Comparison of ENCODE assay signal across 9 cellular contexts in genomic region chr12:68406134-68406576, GRCh38.
DNase-seq lines count a peak whose midpoint lies in the region; ATAC-seq, FAIRE-seq and TF ChIP-seq lines count a peak whose summit lies in the region.
"Had no signal": no experiment of that assay in that cellular context is flagged by ENCODE, and none has a peak within 500 bp of the region (broad histone marks: within the 10 kb centered on the region; RNA-seq: fewer than 3 reads in every experiment).

No MANE protein-coding gene starts in this region.

- H3K27me3 ChIP-seq in H1 (replicated peaks in 1 of 4; ENCODE audit: control insufficient read depth in 3 of 4, extremely low read depth in 1 of 4, insufficient read depth in 3 of 4, low read length in 3 of 4) (no peaks in the 10 kb centered on the region), mesendoderm (ENCODE audit: insufficient read depth, low read length, poor library complexity) (no peaks in the 10 kb centered on the region)

- H3K4me3 ChIP-seq in H1 (ENCODE audit: extremely low read depth in 1 of 4, insufficient read depth in 2 of 4, low read depth in 3 of 4, low read length in 4 of 4) (no peak overlapping the region), mesendoderm (ENCODE audit: low read length) (no peak overlapping the region)

- H2BK12ac ChIP-seq in H1 (ENCODE audit: low read depth, low read length): no peak overlapping the region

- no peak for ATAC-seq in GM19351 (IDR thresholded peaks at IDR 0.05; ENCODE audit: unreplicated experiment)

- DNase-seq in ELF-1 (ENCODE audit: low read depth, low spot score): peak; percentile 24
- DNase-seq in NCI-H69 (lab: John Stamatoyannopoulos, UW): peak; percentile 69
- DNase-seq in H1 (ENCODE audit: low read depth in 1 of 2, low spot score in 2 of 2): peak in 1 of 2 experiments; percentile 51
- DNase-seq in mesendoderm: peak; percentile 48
- no peak for DNase-seq in T-helper 2 cell
- no peak for DNase-seq in glutamatergic neuron
- no peak for DNase-seq in NCI-H1436 treated with DMSO at 0.1 percent for 48 hours (lab: John Stamatoyannopoulos, UW)

- peaks cover 0 to 4% (median 1%) of the 10 kb centered on the region in 4 experiments; a peak in 3 of 7 replicates for H3K4me1 ChIP-seq in H1 (replicated peaks in 1 of 4; ENCODE audit: control insufficient read depth in 3 of 4, insufficient read depth in 4 of 4, low read length in 3 of 4)
- H3K4me1 ChIP-seq in mesendoderm (ENCODE audit: control insufficient read depth, low read depth, low read length): no peaks in the 10 kb centered on the region

- TF ChIP-seq EP300 in H1 (IDR thresholded peaks at IDR 0.05; ENCODE audit: borderline replicate concordance in 1 of 2, low read depth in 2 of 2, low read length in 2 of 2): no peak

- H3K9me3 ChIP-seq in H1 (ENCODE audit: insufficient read depth in 2 of 2, low read depth in 1 of 2, low read length in 1 of 2): no peaks in the 10 kb centered on the region

- H3K36me3 ChIP-seq in H1 (ENCODE audit: control insufficient read depth in 2 of 4, insufficient read depth in 4 of 4, low read length in 3 of 4): no peaks in the 10 kb centered on the region
- H3K36me3 ChIP-seq in mesendoderm (ENCODE audit: control insufficient read depth, insufficient read depth, low read length): no peaks in the 10 kb centered on the region

- H2BK20ac ChIP-seq in H1 (ENCODE audit: low read length): no peak overlapping the region

- WGBS in H1 (ENCODE audit: extremely low coverage in 1 of 2, insufficient coverage in 1 of 2, insufficient read length in 1 of 2, insufficient replicate concordance in 2 of 2, low coverage in 1 of 2, low lambda C conversion rate in 2 of 2, missing lambda C conversion rate in 1 of 2), 2 experiments: 74% methylated on average over 5 of the region's 5 CpGs; no CpG with 5 or more reads in 1 of the 2 experiments
- WGBS in mesendoderm (ENCODE audit: extremely low coverage, insufficient coverage, low lambda C conversion rate): no CpG with 5 or more reads among the region's 5 CpGs

- peak overlapping the region; percentile 90 for H2AFZ ChIP-seq in H1 (ENCODE audit: low read length)

- POLR2A ChIA-PET in H1 (lab: Charles Lee; ENCODE audit: partially characterized antibody): interaction anchor here (1.3 kb wide), 1 partner anchor 10 kb away, joined by 3 read pairs; no protein-coding TSS in a partner anchor

- no peak overlapping the region for H3K4me3 Mint-ChIP-seq in glutamatergic neuron (ENCODE audit: unreplicated experiment)
- H3K4me3 Mint-ChIP-seq: IgD-negative memory B cell had no signal

- no peak for TF ChIP-seq POLR2A in H1 (IDR thresholded peaks at IDR 0.05; ENCODE audit: control extremely low read depth in 1 of 2, low read depth in 2 of 2, low read length in 2 of 2)

- H3K27me3 Mint-ChIP-seq in glutamatergic neuron (ENCODE audit: unreplicated experiment): no peaks in the 10 kb centered on the region

- no peak overlapping the region for H3K23ac ChIP-seq in H1 (ENCODE audit: insufficient read length)
- no peak overlapping the region for H3K23ac ChIP-seq in mesendoderm (ENCODE audit: low read length)

- H3K79me2 ChIP-seq in H1 (ENCODE audit: control insufficient read depth in 1 of 2, insufficient read depth in 2 of 2, low read length in 2 of 2) (no peaks in the 10 kb centered on the region), mesendoderm (ENCODE audit: control insufficient read depth, insufficient read depth, low read length) (no peaks in the 10 kb centered on the region)

- H2BK5ac ChIP-seq in H1 (ENCODE audit: low read depth, low read length) (no peak overlapping the region), mesendoderm (ENCODE audit: low read length) (no peak overlapping the region)

- FAIRE-seq in H1 (lab: Jason Lieb, UNC): no peak

- H2BK15ac ChIP-seq in H1 (ENCODE audit: low read length): no peak overlapping the region
- no peak overlapping the region for H2BK15ac ChIP-seq in mesendoderm (replicated peaks; ENCODE audit: low read depth)

- no peaks in the 10 kb centered on the region for H3K23me2 ChIP-seq in H1 (ENCODE audit: low read depth, low read length)

- H2BK120ac ChIP-seq in H1 (replicated peaks; ENCODE audit: low read depth, low read length) (no peak overlapping the region), mesendoderm (ENCODE audit: low read depth, low read length) (no peak overlapping the region)

- H3K56ac ChIP-seq in H1 (replicated peaks; ENCODE audit: insufficient read length, low read depth, low read length): no peak overlapping the region
- H3K56ac ChIP-seq in mesendoderm (ENCODE audit: low read length): no peak overlapping the region

- H4K20me1 ChIP-seq in H1 (replicated peaks in 1 of 2; ENCODE audit: control insufficient read depth in 1 of 2, insufficient read depth in 2 of 2, low read length in 2 of 2): no peaks in the 10 kb centered on the region

- H2AK5ac ChIP-seq in H1 (ENCODE audit: low read depth, low read length): no peak overlapping the region
- no peak overlapping the region for H2AK5ac ChIP-seq in mesendoderm (ENCODE audit: low read length)

- H4K91ac ChIP-seq in H1 (replicated peaks; ENCODE audit: insufficient read length, low read length): no peak overlapping the region

- H3K27ac ChIP-seq in H1 (ENCODE audit: low read depth, low read length) (no peak overlapping the region), mesendoderm (ENCODE audit: low read depth, low read length) (no peak overlapping the region)

- TF ChIP-seq RAD21 in H1 (IDR thresholded peaks at IDR 0.05 in 1 of 2, conservative IDR thresholded peaks at IDR 0.05 in 1 of 2; ENCODE audit: low read depth in 2 of 2, low read length in 2 of 2): peak; percentile 49 to 56

- H3K18ac ChIP-seq in H1 (ENCODE audit: extremely low read depth, low read length): no peak overlapping the region
- H3K18ac ChIP-seq in mesendoderm (ENCODE audit: low read length): no peak overlapping the region

- H3K27ac Mint-ChIP-seq in glutamatergic neuron (ENCODE audit: unreplicated experiment): no peak overlapping the region

- H3K4me2 ChIP-seq in H1 (ENCODE audit: insufficient read depth in 1 of 2, low read depth in 2 of 2, low read length in 2 of 2): no peak overlapping the region; a peak in 1 of 4 replicates
- no peak overlapping the region for H3K4me2 ChIP-seq in mesendoderm (ENCODE audit: low read length)

- TF ChIP-seq CTCF in H1 (IDR thresholded peaks at IDR 0.05; ENCODE audit: control extremely low read depth in 1 of 3, insufficient read depth in 1 of 3, low read depth in 1 of 3, low read length in 3 of 3) (peak; percentile 15 to 60 (median 37); a peak in 3 of 4 replicates), glutamatergic neuron (IDR thresholded peaks at IDR 0.05; ENCODE audit: partially characterized antibody, unreplicated experiment) (no peak)

- no peak overlapping the region for H3K14ac ChIP-seq in H1 (ENCODE audit: insufficient read length)

- H3K79me1 ChIP-seq in H1 (ENCODE audit: low read depth, low read length) (no peaks in the 10 kb centered on the region), mesendoderm (ENCODE audit: low read length) (no peaks in the 10 kb centered on the region)

- H3K4ac ChIP-seq in H1 (replicated peaks; ENCODE audit: insufficient read length, low read depth, low read length) (no peak overlapping the region), mesendoderm (ENCODE audit: low read depth, low read length) (no peak overlapping the region)

- H4K8ac ChIP-seq in H1 (ENCODE audit: extremely low read depth, insufficient read depth, low read length) (peak overlapping the region; percentile 12; the same call in 1 of the 2 replicates), mesendoderm (ENCODE audit: low read depth, low read length) (no peak overlapping the region)

- CTCF ChIA-PET in H1 (lab: Charles Lee; ENCODE audit: partially characterized antibody): interaction anchor here (0.6 to 1.8 kb wide), 10 partner anchors 9 to 241 kb away, joined by 3 to 8 read pairs (median 3); no protein-coding TSS in a partner anchor

- H3K9ac ChIP-seq in H1 (replicated peaks in 1 of 4; ENCODE audit: extremely low read depth in 1 of 4, low read depth in 3 of 4, low read length in 3 of 4) (no peak overlapping the region), mesendoderm (ENCODE audit: low read length) (no peak overlapping the region)

- H3K36me3 Mint-ChIP-seq in glutamatergic neuron (ENCODE audit: unreplicated experiment): no peaks in the 10 kb centered on the region
- H3K36me3 Mint-ChIP-seq: IgD-negative memory B cell had no signal

- H3K9me3 Mint-ChIP-seq in glutamatergic neuron (ENCODE audit: unreplicated experiment): no peaks in the 10 kb centered on the region

- H4K5ac ChIP-seq in H1 (ENCODE audit: insufficient read length, low read depth, low read length) (no peak overlapping the region), mesendoderm (ENCODE audit: low read length) (no peak overlapping the region)

- H3K4me1 Mint-ChIP-seq in glutamatergic neuron (ENCODE audit: low read depth, unreplicated experiment): no peaks in the 10 kb centered on the region

TF ChIP-seq in H1, 55 proteins besides CTCF, POLR2A, EP300 and RAD21 (continues in another document):
- TF ChIP-seq RNF2 (IDR thresholded peaks at IDR 0.05; ENCODE audit: borderline replicate concordance, low read depth, low read length, missing control alignments, poor library complexity, severe bottlenecking): no peak
- no peak for TF ChIP-seq TAF7 (optimal IDR thresholded peaks at IDR 0.05; ENCODE audit: borderline replicate concordance, low read depth, low read length)
- no peak for TF ChIP-seq CEBPB (IDR thresholded peaks at IDR 0.05; ENCODE audit: low read depth, low read length)
- TF ChIP-seq HDAC2 (IDR thresholded peaks at IDR 0.05; ENCODE audit: borderline replicate concordance in 1 of 2, low read depth in 2 of 2, low read length in 2 of 2): no peak
- TF ChIP-seq RFX5 (IDR thresholded peaks at IDR 0.05; ENCODE audit: borderline replicate concordance, low read depth, low read length): no peak
- no peak for TF ChIP-seq YY1 (IDR thresholded peaks at IDR 0.05; ENCODE audit: low read depth, low read length)
- TF ChIP-seq MAFK (IDR thresholded peaks at IDR 0.05; ENCODE audit: low read depth, low read length): no peak
- no peak for TF ChIP-seq E2F6 (IDR thresholded peaks at IDR 0.05)
- no peak for TF ChIP-seq NRF1 (IDR thresholded peaks at IDR 0.05; ENCODE audit: low read depth, low read length)
- no peak for TF ChIP-seq PHF8 (conservative IDR thresholded peaks at IDR 0.05; ENCODE audit: low read depth, low read length)
- TF ChIP-seq CREB1 (IDR thresholded peaks at IDR 0.05): no peak
- no peak for TF ChIP-seq SIRT6 (IDR thresholded peaks at IDR 0.05; ENCODE audit: low read length)
- no peak for TF ChIP-seq GTF2F1 (IDR thresholded peaks at IDR 0.05; ENCODE audit: borderline replicate concordance, low read depth, low read length)
- no peak for TF ChIP-seq TCF12 (IDR thresholded peaks at IDR 0.05; ENCODE audit: low read depth, low read length)

Comparison
In these comparisons a context has a peak if more than half of its experiments do, and no peak if none do; other contexts are left out.
1. DNase-seq: peak in ELF-1 (single experiment), NCI-H69 (single experiment) and mesendoderm (single experiment); none in T-helper 2 cell (0 of 5), glutamatergic neuron (single experiment) and NCI-H1436 treated with DMSO at 0.1 percent for 48 hours (single experiment).